In genomic region chr2:207768891-207769596, GRCh38 we compare ENCODE assay signal across 8 cellular contexts. TPM values are rescaled to one million over a fixed set of nuclear protein-coding genes. Genes with fewer than 3 reads are reported as not detected.
A peak's percentile ranks its signal among the peaks of the same experiment; 100 is the strongest.
DNase-seq lines count a peak whose midpoint lies in the region; ATAC-seq and TF ChIP-seq lines count a peak whose summit lies in the region.

No MANE protein-coding gene starts in this region.

- peaks cover 22% of the 10 kb centered on the region for H3K27me3 Mint-ChIP-seq in stimulated activated memory B cell treated with anti-CD40 and anti-IgM and Interleukin-4, amounts not matched to agents 10 μg/mL and 1 μg/mL and 100 μg/mL, for 72 hours

- H3K4me2 ChIP-seq in PC-9: peak overlapping the region; percentile 81

- no TSS peak for BruUV-seq in PC-9 (replicated peaks; lab: Mats Ljungman, UMichigan)

- H3K27ac ChIP-seq in PC-9: 0 out of 2 replicates have a peak overlapping the region, but pooled peaks have one; percentile 20
- H3K27ac ChIP-seq in breast epithelium: peak overlapping the region; percentile 74 to 75
- H3K27ac ChIP-seq in left lung: peak overlapping the region; percentile 82 to 85

- intact Hi-C loops in PC-9 (cut with micrococcal nuclease; ENCODE audit: unreplicated experiment): loop anchor here (1.0 to 5.0 kb wide), 5 partner anchors 42 to 294 kb away; no protein-coding TSS in a partner anchor
- intact Hi-C loops in breast epithelium (cut with DNase I; ENCODE audit: low total_unique reads): no loop called here
- intact Hi-C loops in left lung (cut with DNase I): loop anchor here in 1 of 2 donors (10.0 kb wide), 2 partner anchors 206 to 266 kb away; no protein-coding TSS in a partner anchor

- H3K36me3 ChIP-seq in PC-9 (ENCODE audit: low read depth) (no peaks in the 10 kb centered on the region), breast epithelium (no peaks in the 10 kb centered on the region), left lung (peaks cover 0 to 26% of the 10 kb centered on the region in 2 donors)

- H3K79me2 ChIP-seq in PC-9 (ENCODE audit: low read depth): peaks cover 29% of the 10 kb centered on the region

- H3K4me3 ChIP-seq in PC-9 (peak overlapping the region; percentile 71), breast epithelium (peak overlapping the region; percentile 82 to 89 (median 82)), left lung (peak overlapping the region; percentile 62 to 79)

- ATAC-seq in GM18517 (IDR thresholded peaks at IDR 0.05; ENCODE audit: unreplicated experiment): peak; percentile 2
- ATAC-seq in HG03039 (IDR thresholded peaks at IDR 0.05; ENCODE audit: unreplicated experiment): peak; percentile 9
- ATAC-seq in left lung: peak; percentile 1
- ATAC-seq in stimulated activated memory B cell treated with anti-CD40 and anti-IgM and Interleukin-4, amounts not matched to agents 10 μg/mL and 1 μg/mL and 100 μg/mL, for 72 hours: peak; percentile 34

- POLR2A ChIA-PET in PC-9 (lab: Charles Lee; ENCODE audit: unreplicated experiment): interaction anchor here (0.6 kb wide), 1 partner anchor 203 kb away, joined by 5 read pairs; no protein-coding TSS in a partner anchor

- H3K36me3 Mint-ChIP-seq in stimulated activated memory B cell treated with anti-CD40 and anti-IgM and Interleukin-4, amounts not matched to agents 10 μg/mL and 1 μg/mL and 100 μg/mL, for 72 hours: peaks cover 9% of the 10 kb centered on the region

- H3K4me1 ChIP-seq in PC-9 (replicated peaks; ENCODE audit: insufficient read depth) (peaks cover 21% of the 10 kb centered on the region), breast epithelium (peaks cover 0 to 3% of the 10 kb centered on the region in 2 donors), left lung (peaks cover 4 to 64% of the 10 kb centered on the region in 2 donors)

- H3K4me1 Mint-ChIP-seq in stimulated activated memory B cell treated with anti-CD40 and anti-IgM and Interleukin-4, amounts not matched to agents 10 μg/mL and 1 μg/mL and 100 μg/mL, for 72 hours: peaks cover 49% of the 10 kb centered on the region

- H3K27ac Mint-ChIP-seq in stimulated activated memory B cell treated with anti-CD40 and anti-IgM and Interleukin-4, amounts not matched to agents 10 μg/mL and 1 μg/mL and 100 μg/mL, for 72 hours: peak overlapping the region; percentile 53

- H3K27me3 ChIP-seq in PC-9 (ENCODE audit: insufficient read depth, low read depth) (no peaks in the 10 kb centered on the region), breast epithelium (no peaks in the 10 kb centered on the region), left lung (peaks cover 0 to 10% of the 10 kb centered on the region in 2 donors)

- no peaks in the 10 kb centered on the region for H3K9me2 ChIP-seq in PC-9 (ENCODE audit: insufficient read depth)

- H3F3A ChIP-seq in PC-9 (ENCODE audit: insufficient read depth, low read depth): 0 out of 2 replicates have a peak, but pooled peaks cover 3% of the 10 kb centered on the region

- TF ChIP-seq CTCF in PC-9 (conservative IDR thresholded peaks at IDR 0.05) (no peak), breast epithelium (IDR thresholded peaks at IDR 0.05) (no peak), left lung (IDR thresholded peaks at IDR 0.05) (no peak)

- peaks cover 3% of the 10 kb centered on the region for H3K9me3 Mint-ChIP-seq in stimulated activated memory B cell treated with anti-CD40 and anti-IgM and Interleukin-4, amounts not matched to agents 10 μg/mL and 1 μg/mL and 100 μg/mL, for 72 hours

- CTCF ChIA-PET in PC-9 (lab: Charles Lee): interaction anchor here (1.7 kb wide), 1 partner anchor 205 kb away, joined by 5 read pairs; no protein-coding TSS in a partner anchor

- TF ChIP-seq POLR2A in breast epithelium (IDR thresholded peaks at IDR 0.05): no peak

- no peaks in the 10 kb centered on the region for H3K9me3 ChIP-seq in PC-9 (ENCODE audit: insufficient read depth, low read depth)
- H3K9me3 ChIP-seq in breast epithelium: no peaks in the 10 kb centered on the region
- H3K9me3 ChIP-seq in left lung: no peaks in the 10 kb centered on the region

- DNase-seq in AG08395 (ENCODE audit: low spot score): peak; percentile 27
- peak in 1 of 2 experiments; percentile 36 for DNase-seq in PC-9
- no peak for DNase-seq in breast epithelium (ENCODE audit: low spot score in 2 of 2)
- peak in 1 of 2 donors; percentile 47 for DNase-seq in left lung
- no peak for DNase-seq in HPDE6-E6E7 (ENCODE audit: extremely low spot score)

- H3K4me3 Mint-ChIP-seq in stimulated activated memory B cell treated with anti-CD40 and anti-IgM and Interleukin-4, amounts not matched to agents 10 μg/mL and 1 μg/mL and 100 μg/mL, for 72 hours: peak overlapping the region; percentile 87

- H4K20me1 ChIP-seq in PC-9 (ENCODE audit: insufficient read depth): no peaks in the 10 kb centered on the region

- peak overlapping the region; percentile 93 for H2AFZ ChIP-seq in PC-9

RNA-seq across cellular contexts. Expression of gene FZD5, which starts 0.7 kb away (rescaled TPM):
- total RNA-seq in PC-9 (2021): 5.6 and 6.8 TPM in 2 replicates
- total RNA-seq in breast epithelium: 10 to 100 TPM in 2 of 3 donors, 1 to 10 TPM in 1; 5.2 to 17.0 (median 12.1) TPM
- 10 to 100 TPM; 31.9 to 33.8 TPM for total RNA-seq in left lung

RNA-seq across cellular contexts. Expression of gene CCNYL1, which starts 57.6 kb away (rescaled TPM):
- total RNA-seq in PC-9 (2021) (21.8 and 24.8 TPM in 2 replicates), breast epithelium (10 to 100 TPM in 2 of 3 donors, 1 to 10 TPM in 1; 10.0 to 17.4 (median 11.8) TPM), left lung (10 to 100 TPM; 20.6 to 33.2 TPM)

Comparison
In these comparisons a context has a peak if more than half of its experiments do, and no peak if none do; other contexts are left out.
1. H3K27ac ChIP-seq: peak in every context shown above with its lines; median percentile 84 in left lung; 74 in breast epithelium; 20 in PC-9.